ENCODE assay signal across 1 cellular context in the genomic region with DNA sequence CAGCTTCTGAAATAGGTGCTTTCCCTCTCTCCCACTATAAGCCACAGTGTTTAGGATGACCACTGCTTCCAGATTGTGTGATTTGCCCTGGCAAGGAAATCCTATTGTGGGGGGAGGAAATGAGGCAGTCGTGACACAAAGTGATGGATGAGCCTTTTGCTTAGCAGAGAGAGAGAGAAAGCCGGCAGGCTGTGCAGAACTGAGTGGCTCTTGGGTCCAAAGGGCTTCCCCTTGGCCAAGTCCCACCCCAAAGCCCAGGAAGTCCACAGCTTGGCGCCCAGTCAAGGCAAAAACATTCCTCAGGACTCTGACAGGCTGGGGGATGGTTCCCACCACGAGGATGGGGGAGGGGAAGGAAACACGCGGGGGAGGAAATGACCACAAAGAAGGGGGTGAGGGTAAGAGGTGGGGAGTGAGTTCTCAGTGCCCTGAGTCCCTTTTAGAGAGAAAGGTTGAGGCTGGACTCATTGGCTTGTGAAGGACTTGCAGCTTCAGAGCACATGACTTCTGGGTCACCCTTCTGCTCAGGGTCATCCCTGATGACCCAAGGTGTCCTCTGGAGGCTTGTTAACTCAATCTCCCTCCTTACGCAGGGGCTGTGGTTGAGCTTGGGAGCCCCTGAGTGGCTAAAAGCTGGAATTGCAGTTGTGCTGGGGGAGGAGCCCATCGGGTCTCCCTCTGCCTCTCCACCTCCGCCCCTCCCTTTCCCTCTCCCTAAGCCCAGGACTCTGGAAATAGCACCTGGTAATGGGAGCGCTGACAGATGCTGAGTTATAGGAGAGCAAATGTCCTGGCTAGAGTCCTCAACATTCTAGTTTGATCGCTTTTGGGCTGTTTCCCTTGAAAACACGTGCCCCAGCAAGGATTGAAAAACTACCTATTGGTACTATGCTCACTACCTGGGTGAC.
TF ChIP-seq lines count a peak whose summit lies in the region.

No MANE protein-coding gene starts in this region.

TF ChIP-seq in SK-N-SH treated with all-trans-retinoic acid at 6 μM for 48 hours, 23 proteins besides CTCF, POLR2A, EP300 and RAD21 (continued from another document):
- TF ChIP-seq, protein P1, sequence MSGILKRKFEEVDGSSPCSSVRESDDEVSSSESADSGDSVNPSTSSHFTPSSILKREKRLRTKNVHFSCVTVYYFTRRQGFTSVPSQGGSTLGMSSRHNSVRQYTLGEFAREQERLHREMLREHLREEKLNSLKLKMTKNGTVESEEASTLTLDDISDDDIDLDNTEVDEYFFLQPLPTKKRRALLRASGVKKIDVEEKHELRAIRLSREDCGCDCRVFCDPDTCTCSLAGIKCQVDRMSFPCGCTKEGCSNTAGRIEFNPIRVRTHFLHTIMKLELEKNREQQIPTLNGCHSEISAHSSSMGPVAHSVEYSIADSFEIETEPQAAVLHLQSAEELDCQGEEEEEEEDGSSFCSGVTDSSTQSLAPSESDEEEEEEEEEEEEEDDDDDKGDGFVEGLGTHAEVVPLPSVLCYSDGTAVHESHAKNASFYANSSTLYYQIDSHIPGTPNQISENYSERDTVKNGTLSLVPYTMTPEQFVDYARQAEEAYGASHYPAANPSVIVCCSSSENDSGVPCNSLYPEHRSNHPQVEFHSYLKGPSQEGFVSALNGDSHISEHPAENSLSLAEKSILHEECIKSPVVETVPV (CRISPR knock-in tag; IDR thresholded peaks at IDR 0.05) = no peak
- no peak for TF ChIP-seq CSDC2 (CRISPR knock-in tag; IDR thresholded peaks at IDR 0.05)
- no peak for TF ChIP-seq ARNTL (CRISPR knock-in tag; IDR thresholded peaks at IDR 0.05; ENCODE audit: borderline replicate concordance, low read depth)
- TF ChIP-seq, protein P2, sequence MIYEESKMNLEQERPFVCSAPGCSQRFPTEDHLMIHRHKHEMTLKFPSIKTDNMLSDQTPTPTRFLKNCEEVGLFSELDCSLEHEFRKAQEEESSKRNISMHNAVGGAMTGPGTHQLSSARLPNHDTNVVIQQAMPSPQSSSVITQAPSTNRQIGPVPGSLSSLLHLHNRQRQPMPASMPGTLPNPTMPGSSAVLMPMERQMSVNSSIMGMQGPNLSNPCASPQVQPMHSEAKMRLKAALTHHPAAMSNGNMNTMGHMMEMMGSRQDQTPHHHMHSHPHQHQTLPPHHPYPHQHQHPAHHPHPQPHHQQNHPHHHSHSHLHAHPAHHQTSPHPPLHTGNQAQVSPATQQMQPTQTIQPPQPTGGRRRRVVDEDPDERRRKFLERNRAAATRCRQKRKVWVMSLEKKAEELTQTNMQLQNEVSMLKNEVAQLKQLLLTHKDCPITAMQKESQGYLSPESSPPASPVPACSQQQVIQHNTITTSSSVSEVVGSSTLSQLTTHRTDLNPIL (CRISPR knock-in tag; IDR thresholded peaks at IDR 0.05; ENCODE audit: low read depth) = no peak
- no peak for TF ChIP-seq OSR1 (CRISPR knock-in tag; IDR thresholded peaks at IDR 0.05)
- no peak for TF ChIP-seq ZC3H10 (CRISPR knock-in tag; IDR thresholded peaks at IDR 0.05)
- TF ChIP-seq, protein P3, sequence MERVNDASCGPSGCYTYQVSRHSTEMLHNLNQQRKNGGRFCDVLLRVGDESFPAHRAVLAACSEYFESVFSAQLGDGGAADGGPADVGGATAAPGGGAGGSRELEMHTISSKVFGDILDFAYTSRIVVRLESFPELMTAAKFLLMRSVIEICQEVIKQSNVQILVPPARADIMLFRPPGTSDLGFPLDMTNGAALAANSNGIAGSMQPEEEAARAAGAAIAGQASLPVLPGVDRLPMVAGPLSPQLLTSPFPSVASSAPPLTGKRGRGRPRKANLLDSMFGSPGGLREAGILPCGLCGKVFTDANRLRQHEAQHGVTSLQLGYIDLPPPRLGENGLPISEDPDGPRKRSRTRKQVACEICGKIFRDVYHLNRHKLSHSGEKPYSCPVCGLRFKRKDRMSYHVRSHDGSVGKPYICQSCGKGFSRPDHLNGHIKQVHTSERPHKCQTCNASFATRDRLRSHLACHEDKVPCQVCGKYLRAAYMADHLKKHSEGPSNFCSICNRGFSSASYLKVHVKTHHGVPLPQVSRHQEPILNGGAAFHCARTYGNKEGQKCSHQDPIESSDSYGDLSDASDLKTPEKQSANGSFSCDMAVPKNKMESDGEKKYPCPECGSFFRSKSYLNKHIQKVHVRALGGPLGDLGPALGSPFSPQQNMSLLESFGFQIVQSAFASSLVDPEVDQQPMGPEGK (CRISPR knock-in tag; IDR thresholded peaks at IDR 0.05; ENCODE audit: borderline replicate concordance) = no peak; the same call in 1 of the 2 replicates
- no peak for TF ChIP-seq PPARA (CRISPR knock-in tag; IDR thresholded peaks at IDR 0.05; ENCODE audit: borderline replicate concordance)
- no peak for TF ChIP-seq ZFP3 (CRISPR knock-in tag; IDR thresholded peaks at IDR 0.05)
